ENCODE assay signal across 13 cellular contexts in genomic region chr5:109830955-109831502, GRCh38.
DNase-seq lines count a peak whose midpoint lies in the region; ATAC-seq and TF ChIP-seq lines count a peak whose summit lies in the region.
"Had no signal": no experiment of that assay in that cellular context is flagged by ENCODE, and none has a peak within 500 bp of the region (broad histone marks: within the 10 kb centered on the region; RNA-seq: fewer than 3 reads in every experiment).

No MANE protein-coding gene starts in this region.

- no peaks in the 10 kb centered on the region for H3K9me3 ChIP-seq in skeletal muscle satellite cell (replicated peaks; ENCODE audit: low read length)
- H3K9me3 ChIP-seq in right cardiac atrium (ENCODE audit: control insufficient read depth, low read length): no peaks in the 10 kb centered on the region

- peaks cover 7% of the 10 kb centered on the region for H3K36me3 ChIP-seq in skeletal muscle satellite cell (ENCODE audit: insufficient read depth, low read length)

- ATAC-seq in right cardiac atrium: no peak

- H3K27ac ChIP-seq in right cardiac atrium (ENCODE audit: low read length): no peak overlapping the region

- DNase-seq in NCI-H524 (lab: John Stamatoyannopoulos, UW) (peak; percentile 1 to 51), NCI-H524 treated with DMSO at 0.1 percent for 48 hours (lab: John Stamatoyannopoulos, UW) (no peak), OCI-M1 (lab: John Stamatoyannopoulos, UW) (peak; percentile 47), fibroblast of villous mesenchyme (ENCODE audit: low read depth) (peak; percentile 71), NCI-H187 (lab: John Stamatoyannopoulos, UW) (no peak), right cardiac atrium (no peak)
- DNase-seq in activated CD8-positive, alpha-beta memory T cell treated with anti-CD3 and anti-CD28 coated beads, Interleukin-2, amount 50 U/mL, for 4 hours: no peak
- DNase-seq: amygdala; NCI-H2171 treated with DMSO at 0.1 percent for 48 hours; posterior cingulate gyrus; stimulated activated CD4-positive, alpha-beta T cell treated with anti-CD3 and anti-CD28 coated beads, Interleukin-15, amount 100 ng/mL, for 24 hours; substantia nigra had no signal

- no peaks in the 10 kb centered on the region for H3K27me3 ChIP-seq in skeletal muscle satellite cell (ENCODE audit: control insufficient read depth, insufficient read depth, low read length)
- H3K27me3 ChIP-seq in right cardiac atrium (ENCODE audit: control insufficient read depth, insufficient read depth): no peaks in the 10 kb centered on the region

- H3K4me1 ChIP-seq in skeletal muscle satellite cell (ENCODE audit: control insufficient read depth, insufficient read depth, low read length) (peaks cover 31% of the 10 kb centered on the region), right cardiac atrium (ENCODE audit: control insufficient read depth, insufficient read depth, low read length) (no peaks in the 10 kb centered on the region)

- TF ChIP-seq CTCF in fibroblast of villous mesenchyme (IDR thresholded peaks at IDR 0.05; ENCODE audit: insufficient read depth, low read depth, low read length): no peak

- WGBS in right cardiac atrium: 96% methylated on average over 1 of the region's 1 CpG

- intact Hi-C loops in right cardiac atrium (cut with DNase I): no loop called here

- H3K4me3 ChIP-seq in fibroblast of villous mesenchyme (ENCODE audit: low read depth, low read length) (no peak overlapping the region), skeletal muscle satellite cell (ENCODE audit: low read length) (no peak overlapping the region), right cardiac atrium (ENCODE audit: low read length) (no peak overlapping the region)

- peak overlapping the region; percentile 54 for H3K9ac ChIP-seq in skeletal muscle satellite cell (ENCODE audit: low read depth, low read length)

- no peak overlapping the region for H3K4me2 ChIP-seq in skeletal muscle satellite cell (ENCODE audit: low read length)

Comparison
In these comparisons a context has a peak if more than half of its experiments do, and no peak if none do; other contexts are left out.
1. DNase-seq: peak in NCI-H524 (2 of 2), OCI-M1 (single experiment) and fibroblast of villous mesenchyme (single experiment); none in NCI-H524 treated with DMSO at 0.1 percent for 48 hours (single experiment), NCI-H187 (0 of 2), right cardiac atrium (0 of 3) and activated CD8-positive, alpha-beta memory T cell treated with anti-CD3 and anti-CD28 coated beads, Interleukin-2, amount 50 U/mL, for 4 hours (single experiment).